Comparison of ENCODE assay signal across 8 cellular contexts in genomic region chr1:183281553-183282091, GRCh38.
DNase-seq lines count a peak whose midpoint lies in the region; ATAC-seq, FAIRE-seq and TF ChIP-seq lines count a peak whose summit lies in the region.

No MANE protein-coding gene starts in this region.

- FAIRE-seq in frontal cortex (lab: Jason Lieb, UNC), result peak; percentile 21

- no peak overlapping the region for H3K4me3 Mint-ChIP-seq in CD4-positive, alpha-beta T cell

- H4K20me1 ChIP-seq in Loucy (ENCODE audit: insufficient read depth, low read length, poor library complexity, severe bottlenecking), result no peaks in the 10 kb centered on the region

- no peak overlapping the region for H3K27ac ChIP-seq in CD4-positive, alpha-beta T cell (ENCODE audit: low read depth, low read length)
- H3K27ac ChIP-seq in RWPE2 (ENCODE audit: poor library complexity, severe bottlenecking) (peak overlapping the region; percentile 97), substantia nigra (ENCODE audit: low read depth, low read length, poor library complexity, severe bottlenecking) (peak overlapping the region; percentile 35)

- no peaks in the 10 kb centered on the region for H3K9me3 Mint-ChIP-seq in CD4-positive, alpha-beta T cell

- CTCF ChIA-PET in CD4-positive, alpha-beta T cell (lab: Charles Lee), result no interaction called here

- H3F3A ChIP-seq in Loucy (ENCODE audit: low read depth), result no peaks in the 10 kb centered on the region

- peaks cover 16% of the 10 kb centered on the region for H3K27me3 Mint-ChIP-seq in CD4-positive, alpha-beta T cell

- intact Hi-C loops in CD4-positive, alpha-beta T cell (cut with DNase I, micrococcal nuclease), result loop anchor here (1.0 to 5.0 kb wide), 7 partner anchors 262 to 636 kb away; no protein-coding TSS in a partner anchor

- no peaks in the 10 kb centered on the region for H3K9me2 ChIP-seq in Loucy (replicated peaks; ENCODE audit: low read depth, low read length)

- H3K9ac ChIP-seq in Loucy (ENCODE audit: low read depth, low read length, poor library complexity, severe bottlenecking), result no peak overlapping the region

- peak; percentile 41 to 71 (median 58) for DNase-seq in CD4-positive, alpha-beta T cell
- DNase-seq in RWPE2 (ENCODE audit: low spot score) (peak; percentile 73), frontal cortex (ENCODE audit: low spot score in 2 of 2) (peak; percentile 38 to 76), occipital lobe (lab: John Stamatoyannopoulos, UW) (peak; percentile 74), substantia nigra (lab: John Stamatoyannopoulos, UW) (peak in 48 of 49 donors; percentile 12 to 89 (median 78))
- DNase-seq in activated effector memory CD4-positive, alpha-beta T cell treated with Interleukin-2 at 50 U/mL for 16 hours, result peak; percentile 40

- H3K4me3 ChIP-seq in Loucy (ENCODE audit: low read length, poor library complexity, severe bottlenecking), result no peak overlapping the region
- no peak overlapping the region for H3K4me3 ChIP-seq in RWPE2 (ENCODE audit: severe bottlenecking)

- POLR2A ChIA-PET in CD4-positive, alpha-beta T cell (lab: Charles Lee), result no interaction called here

- no peaks in the 10 kb centered on the region for H3K9me3 ChIP-seq in CD4-positive, alpha-beta T cell (ENCODE audit: control insufficient read depth, low read length)
- H3K9me3 ChIP-seq in Loucy (ENCODE audit: insufficient read depth, low read depth, low read length) (no peaks in the 10 kb centered on the region), RWPE2 (ENCODE audit: severe bottlenecking) (no peaks in the 10 kb centered on the region)

- ATAC-seq in CD4-positive, alpha-beta T cell (ENCODE audit: poor library complexity), result peak; percentile 71
- ATAC-seq in GM21423 (IDR thresholded peaks at IDR 0.05; ENCODE audit: unreplicated experiment) (peak; percentile 60), RWPE2 (ENCODE audit: low read depth) (peak; percentile 60)

- H3K36me3 ChIP-seq in Loucy (ENCODE audit: insufficient read depth, low read length), result no peaks in the 10 kb centered on the region
- H3K36me3 ChIP-seq in RWPE2 (ENCODE audit: low read depth), result no peaks in the 10 kb centered on the region

- H3K4me1 ChIP-seq in Loucy (ENCODE audit: insufficient read depth, low read length, poor library complexity, severe bottlenecking) (peaks cover 9% of the 10 kb centered on the region), RWPE2 (ENCODE audit: insufficient read depth, poor library complexity, severe bottlenecking) (peaks cover 39% of the 10 kb centered on the region)

- no peaks in the 10 kb centered on the region for H3K27me3 ChIP-seq in CD4-positive, alpha-beta T cell (ENCODE audit: control insufficient read depth, insufficient read depth, low read length)
- H3K27me3 ChIP-seq in Loucy (ENCODE audit: insufficient read depth, low read length, poor library complexity, severe bottlenecking) (no peaks in the 10 kb centered on the region), RWPE2 (ENCODE audit: insufficient read depth, poor library complexity, severe bottlenecking) (no peaks in the 10 kb centered on the region)

- no peaks in the 10 kb centered on the region for H3K4me1 Mint-ChIP-seq in CD4-positive, alpha-beta T cell (ENCODE audit: low read depth)

- no peak overlapping the region for H3K4me2 ChIP-seq in Loucy (ENCODE audit: low read depth, low read length, poor library complexity, severe bottlenecking)

- H3K27ac Mint-ChIP-seq in CD4-positive, alpha-beta T cell, result no peak overlapping the region

- TF ChIP-seq CTCF in CD4-positive, alpha-beta T cell (IDR thresholded peaks at IDR 0.05), result peak; percentile 80
- TF ChIP-seq CTCF in Loucy (conservative IDR thresholded peaks at IDR 0.05; ENCODE audit: low read length) (peak; percentile 92), RWPE2 (IDR thresholded peaks at IDR 0.05; ENCODE audit: poor library complexity, severe bottlenecking) (peak; percentile 95)

- H3K79me2 ChIP-seq in Loucy (ENCODE audit: insufficient read depth, low read length), result no peaks in the 10 kb centered on the region

- no peaks in the 10 kb centered on the region for H3K36me3 Mint-ChIP-seq in CD4-positive, alpha-beta T cell (ENCODE audit: low read depth)

- no peak overlapping the region for H2AFZ ChIP-seq in Loucy (ENCODE audit: low read length)
